9 cellular contexts compared by ENCODE assay signal in the genomic region with DNA sequence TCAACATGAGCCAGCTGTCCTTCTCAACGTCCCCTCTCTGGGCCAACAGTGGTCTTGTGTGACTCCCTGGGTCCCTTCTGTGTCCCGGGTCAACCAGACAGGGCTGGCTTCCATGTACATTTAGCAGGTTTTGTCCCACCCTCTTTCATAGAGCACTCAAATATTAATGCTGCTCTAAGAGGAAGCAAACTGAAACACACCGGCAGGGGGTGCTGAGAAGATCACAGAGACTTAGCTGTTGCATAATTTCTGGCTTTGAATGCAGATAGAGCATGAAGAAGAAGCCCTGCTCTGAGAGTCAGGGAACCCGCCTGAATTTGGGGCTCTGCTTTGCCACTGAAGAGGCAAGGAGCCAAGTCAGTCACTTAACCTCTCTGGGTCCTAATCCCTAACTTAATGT.
DNase-seq lines count a peak whose midpoint lies in the region; ATAC-seq and TF ChIP-seq lines count a peak whose summit lies in the region.
"Had no signal": no experiment of that assay in that cellular context is flagged by ENCODE, and none has a peak within 500 bp of the region (broad histone marks: within the 10 kb centered on the region; RNA-seq: fewer than 3 reads in every experiment).

No MANE protein-coding gene starts in this region.

- no peak overlapping the region for H3K4me3 ChIP-seq in liver (ENCODE audit: low read depth in 1 of 3, low read length in 3 of 3)

- H3K4me3 Mint-ChIP-seq in stimulated activated effector memory CD8-positive, alpha-beta T cell treated with anti-CD3 and anti-CD28 coated beads, Interleukin-12 subunit alpha, Interleukin-12 subunit beta, amount 100 ng/mL, for 72 hours: no peak overlapping the region
- H3K4me3 Mint-ChIP-seq in effector memory CD8-positive, alpha-beta T cell: no peak overlapping the region

- peaks cover 40 to 51% of the 10 kb centered on the region in 2 donors for H3K27me3 Mint-ChIP-seq in effector memory CD8-positive, alpha-beta T cell

- peak; percentile 36; the same call in 1 of the 3 replicates for ATAC-seq in SK-N-SH treated with all-trans-retinoic acid at 6 μM for 48 hours
- ATAC-seq in stimulated activated effector memory CD8-positive, alpha-beta T cell treated with anti-CD3 and anti-CD28 coated beads, Interleukin-12 subunit alpha, Interleukin-12 subunit beta, amount 100 ng/mL, for 72 hours: no peak
- no peak for ATAC-seq in effector memory CD8-positive, alpha-beta T cell (replicated peaks)

- H3K36me3 ChIP-seq in liver (ENCODE audit: control insufficient read depth in 4 of 4, insufficient read depth in 3 of 4, low read depth in 1 of 4, low read length in 3 of 4): no peaks in the 10 kb centered on the region

- no peaks in the 10 kb centered on the region for H3K9me3 ChIP-seq in liver (ENCODE audit: control insufficient read depth in 4 of 4, low read length in 3 of 4)

- H3K4me1 ChIP-seq in liver (ENCODE audit: control insufficient read depth in 4 of 4, insufficient read depth in 4 of 4, low read length in 3 of 4): no peaks in the 10 kb centered on the region

- TF ChIP-seq CTCF in liver (IDR thresholded peaks at IDR 0.05; ENCODE audit: low read depth, low read length, missing input control): peak; percentile 38

- TF ChIP-seq RAD21 in liver (IDR thresholded peaks at IDR 0.05): peak; percentile 53 to 55

- no peak overlapping the region for H3K27ac Mint-ChIP-seq in stimulated activated effector memory CD8-positive, alpha-beta T cell treated with anti-CD3 and anti-CD28 coated beads, Interleukin-12 subunit alpha, Interleukin-12 subunit beta, amount 100 ng/mL, for 72 hours
- H3K27ac Mint-ChIP-seq in effector memory CD8-positive, alpha-beta T cell: no peak overlapping the region

- H3K4me1 Mint-ChIP-seq in stimulated activated effector memory CD8-positive, alpha-beta T cell treated with anti-CD3 and anti-CD28 coated beads, Interleukin-12 subunit alpha, Interleukin-12 subunit beta, amount 100 ng/mL, for 72 hours: no peaks in the 10 kb centered on the region
- no peaks in the 10 kb centered on the region for H3K4me1 Mint-ChIP-seq in effector memory CD8-positive, alpha-beta T cell (ENCODE audit: low read depth in 2 of 2)

- H3K9me3 Mint-ChIP-seq in stimulated activated effector memory CD8-positive, alpha-beta T cell treated with anti-CD3 and anti-CD28 coated beads, Interleukin-12 subunit alpha, Interleukin-12 subunit beta, amount 100 ng/mL, for 72 hours: no peaks in the 10 kb centered on the region
- no peaks in the 10 kb centered on the region for H3K9me3 Mint-ChIP-seq in effector memory CD8-positive, alpha-beta T cell

- H3K27me3 ChIP-seq in liver (ENCODE audit: control insufficient read depth in 4 of 4, insufficient read depth in 4 of 4, low read length in 3 of 4): no peaks in the 10 kb centered on the region

- peak; percentile 14 for DNase-seq in DMS153 (lab: John Stamatoyannopoulos, UW)
- no peak for DNase-seq in DMS153 treated with DMSO at 0.1 percent for 48 hours (lab: John Stamatoyannopoulos, UW; ENCODE audit: unreplicated experiment)
- DNase-seq in HuH-7 (ENCODE audit: low spot score): peak; percentile 55
- no peak for DNase-seq in stimulated activated effector memory CD8-positive, alpha-beta T cell treated with anti-CD3 and anti-CD28 coated beads, Interleukin-12 subunit alpha, Interleukin-12 subunit beta, amount 100 ng/mL, for 72 hours (ENCODE audit: low spot score in 2 of 2)
- no peak for DNase-seq in islet precursor cell
- no peak for DNase-seq in effector memory CD8-positive, alpha-beta T cell
- DNase-seq: 8988T had no signal

- WGBS in liver: 52% methylated on average over 4 of the region's 4 CpGs

- H3K27ac ChIP-seq in liver (ENCODE audit: low read depth in 1 of 2, low read length in 2 of 2): no peak overlapping the region

- no peaks in the 10 kb centered on the region for H3K36me3 Mint-ChIP-seq in stimulated activated effector memory CD8-positive, alpha-beta T cell treated with anti-CD3 and anti-CD28 coated beads, Interleukin-12 subunit alpha, Interleukin-12 subunit beta, amount 100 ng/mL, for 72 hours
- H3K36me3 Mint-ChIP-seq in effector memory CD8-positive, alpha-beta T cell (ENCODE audit: insufficient read depth): no peaks in the 10 kb centered on the region

- H3K9ac ChIP-seq in liver (ENCODE audit: low read depth in 1 of 2, low read length in 2 of 2): no peak overlapping the region

TF ChIP-seq in SK-N-SH treated with all-trans-retinoic acid at 6 μM for 48 hours, 23 proteins besides CTCF, POLR2A, EP300 and RAD21 (continues in another document):
- TF ChIP-seq, protein P1, sequence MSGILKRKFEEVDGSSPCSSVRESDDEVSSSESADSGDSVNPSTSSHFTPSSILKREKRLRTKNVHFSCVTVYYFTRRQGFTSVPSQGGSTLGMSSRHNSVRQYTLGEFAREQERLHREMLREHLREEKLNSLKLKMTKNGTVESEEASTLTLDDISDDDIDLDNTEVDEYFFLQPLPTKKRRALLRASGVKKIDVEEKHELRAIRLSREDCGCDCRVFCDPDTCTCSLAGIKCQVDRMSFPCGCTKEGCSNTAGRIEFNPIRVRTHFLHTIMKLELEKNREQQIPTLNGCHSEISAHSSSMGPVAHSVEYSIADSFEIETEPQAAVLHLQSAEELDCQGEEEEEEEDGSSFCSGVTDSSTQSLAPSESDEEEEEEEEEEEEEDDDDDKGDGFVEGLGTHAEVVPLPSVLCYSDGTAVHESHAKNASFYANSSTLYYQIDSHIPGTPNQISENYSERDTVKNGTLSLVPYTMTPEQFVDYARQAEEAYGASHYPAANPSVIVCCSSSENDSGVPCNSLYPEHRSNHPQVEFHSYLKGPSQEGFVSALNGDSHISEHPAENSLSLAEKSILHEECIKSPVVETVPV (CRISPR knock-in tag; IDR thresholded peaks at IDR 0.05): no peak
- TF ChIP-seq RARB (CRISPR knock-in tag; IDR thresholded peaks at IDR 0.05) (no peak), GLIS3 (CRISPR knock-in tag; IDR thresholded peaks at IDR 0.05) (no peak), PPARA (CRISPR knock-in tag; IDR thresholded peaks at IDR 0.05; ENCODE audit: borderline replicate concordance) (no peak), TCF4 (CRISPR knock-in tag; IDR thresholded peaks at IDR 0.05; ENCODE audit: borderline replicate concordance) (no peak), CSDC2 (CRISPR knock-in tag; IDR thresholded peaks at IDR 0.05) (no peak), ZNF70 (CRISPR knock-in tag; IDR thresholded peaks at IDR 0.05) (no peak), ARNTL (CRISPR knock-in tag; IDR thresholded peaks at IDR 0.05; ENCODE audit: borderline replicate concordance, low read depth) (no peak), SNAI2 (CRISPR knock-in tag; IDR thresholded peaks at IDR 0.05) (no peak)
- TF ChIP-seq, protein P2, sequence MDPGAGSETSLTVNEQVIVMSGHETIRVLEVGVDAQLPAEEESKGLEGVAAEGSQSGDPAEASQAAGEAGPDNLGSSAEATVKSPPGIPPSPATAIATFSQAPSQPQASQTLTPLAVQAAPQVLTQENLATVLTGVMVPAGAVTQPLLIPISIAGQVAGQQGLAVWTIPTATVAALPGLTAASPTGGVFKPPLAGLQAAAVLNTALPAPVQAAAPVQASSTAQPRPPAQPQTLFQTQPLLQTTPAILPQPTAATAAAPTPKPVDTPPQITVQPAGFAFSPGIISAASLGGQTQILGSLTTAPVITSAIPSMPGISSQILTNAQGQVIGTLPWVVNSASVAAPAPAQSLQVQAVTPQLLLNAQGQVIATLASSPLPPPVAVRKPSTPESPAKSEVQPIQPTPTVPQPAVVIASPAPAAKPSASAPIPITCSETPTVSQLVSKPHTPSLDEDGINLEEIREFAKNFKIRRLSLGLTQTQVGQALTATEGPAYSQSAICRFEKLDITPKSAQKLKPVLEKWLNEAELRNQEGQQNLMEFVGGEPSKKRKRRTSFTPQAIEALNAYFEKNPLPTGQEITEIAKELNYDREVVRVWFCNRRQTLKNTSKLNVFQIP (CRISPR knock-in tag; IDR thresholded peaks at IDR 0.05; ENCODE audit: borderline replicate concordance, low read depth): no peak

TF ChIP-seq in liver, 16 proteins besides CTCF, POLR2A, EP300 and RAD21:
- TF ChIP-seq TAF1 (conservative IDR thresholded peaks at IDR 0.05) (no peak), RXRA (IDR thresholded peaks at IDR 0.05) (no peak), YY1 (IDR thresholded peaks at IDR 0.05) (no peak), EGR1 (IDR thresholded peaks at IDR 0.05; ENCODE audit: low read depth in 2 of 2) (no peak)
- TF ChIP-seq, protein P3, sequence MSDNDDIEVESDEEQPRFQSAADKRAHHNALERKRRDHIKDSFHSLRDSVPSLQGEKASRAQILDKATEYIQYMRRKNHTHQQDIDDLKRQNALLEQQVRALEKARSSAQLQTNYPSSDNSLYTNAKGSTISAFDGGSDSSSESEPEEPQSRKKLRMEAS (IDR thresholded peaks at IDR 0.05): no peak

Comparison
In these comparisons a context has a peak if more than half of its experiments do, and no peak if none do; other contexts are left out.
1. DNase-seq: peak in DMS153 (single experiment) and HuH-7 (single experiment); none in DMS153 treated with DMSO at 0.1 percent for 48 hours (single experiment), stimulated activated effector memory CD8-positive, alpha-beta T cell treated with anti-CD3 and anti-CD28 coated beads, Interleukin-12 subunit alpha, Interleukin-12 subunit beta, amount 100 ng/mL, for 72 hours (0 of 2), islet precursor cell (single experiment) and effector memory CD8-positive, alpha-beta T cell (0 of 3).